11 cellular contexts compared by ENCODE assay signal in the genomic region with DNA sequence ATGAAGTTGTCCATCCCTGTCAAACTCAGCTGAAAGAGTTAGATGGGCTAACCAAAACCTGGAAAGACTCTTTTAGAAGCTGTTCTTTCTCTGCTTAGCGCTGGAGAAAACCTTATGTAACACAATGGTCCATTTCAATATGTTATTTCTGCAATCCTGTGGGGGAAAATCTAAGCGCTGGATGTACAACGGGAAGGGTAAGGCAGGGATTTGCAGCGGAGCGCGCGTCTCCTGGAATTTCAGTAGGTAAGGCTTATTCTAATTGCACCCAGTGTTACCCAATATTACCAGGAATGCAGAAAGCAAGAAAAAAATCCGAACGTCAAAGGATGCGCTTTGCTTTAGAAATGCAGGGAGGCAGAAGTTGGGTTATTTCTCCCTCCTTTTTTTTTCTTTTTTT. TPM values are rescaled to one million over a fixed set of nuclear protein-coding genes. Genes with fewer than 3 reads are reported as not detected.
DNase-seq lines count a peak whose midpoint lies in the region; ATAC-seq and TF ChIP-seq lines count a peak whose summit lies in the region.
"Had no signal": no experiment of that assay in that cellular context is flagged by ENCODE, and none has a peak within 500 bp of the region (broad histone marks: within the 10 kb centered on the region; RNA-seq: fewer than 3 reads in every experiment).

No MANE protein-coding gene starts in this region.

- H3K27me3 ChIP-seq in H7 (ENCODE audit: control insufficient read depth, insufficient read depth, low read length), result peaks cover 41% of the 10 kb centered on the region
- H3K27me3 ChIP-seq in gastrocnemius medialis, result peaks cover 7 to 35% (median 21%) of the 10 kb centered on the region in 3 donors

- intact Hi-C loops in gastrocnemius medialis (cut with DNase I; ENCODE audit: low total_unique reads), result loop anchor here (10.0 kb wide), 1 partner anchor 852 kb away; no protein-coding TSS in a partner anchor

- H3K9me3 Mint-ChIP-seq in activated T-cell treated with anti-CD3 and anti-CD28 coated beads, Interleukin-2, amount 50 U/mL, for 24 hours, result no peaks in the 10 kb centered on the region
- H3K9me3 Mint-ChIP-seq: activated CD4-positive, alpha-beta T cell treated with anti-CD3 and anti-CD28 coated beads, Interleukin-2, amount 10 ng/mL, durations not matched to agents 7 days and 5 days; activated naive CD4-positive, alpha-beta T cell treated with anti-CD3 and anti-CD28 coated beads, Interleukin-2, amount 10 ng/mL, durations not matched to agents 7 days and 5 days had no signal

- ATAC-seq in gastrocnemius medialis, result no peak

- no peak overlapping the region for H3K27ac Mint-ChIP-seq in activated T-cell treated with anti-CD3 and anti-CD28 coated beads, Interleukin-2, amount 50 U/mL, for 24 hours
- H3K27ac Mint-ChIP-seq: activated CD4-positive, alpha-beta T cell treated with anti-CD3 and anti-CD28 coated beads, Interleukin-2, amount 10 ng/mL, durations not matched to agents 7 days and 5 days; activated naive CD4-positive, alpha-beta T cell treated with anti-CD3 and anti-CD28 coated beads, Interleukin-2, amount 10 ng/mL, durations not matched to agents 7 days and 5 days had no signal

- no peaks in the 10 kb centered on the region for H3K36me3 ChIP-seq in H7 (replicated peaks; ENCODE audit: control insufficient read depth, insufficient read depth, low read length)
- H3K36me3 ChIP-seq in gastrocnemius medialis, result no peaks in the 10 kb centered on the region

- H3K27ac ChIP-seq in angular gyrus (ENCODE audit: low read depth, low read length), result peak overlapping the region; percentile 75
- no peak overlapping the region for H3K27ac ChIP-seq in gastrocnemius medialis
- H3K27ac ChIP-seq: parathyroid adenoma had no signal

- H3K27me3 Mint-ChIP-seq in activated T-cell treated with anti-CD3 and anti-CD28 coated beads, Interleukin-2, amount 50 U/mL, for 24 hours, result peaks cover 58% of the 10 kb centered on the region

- H3K4me3 ChIP-seq in H7 (ENCODE audit: insufficient read depth, low read depth, low read length) (peak overlapping the region; percentile 76; the same call in 1 of the 2 replicates), iPS-18c (ENCODE audit: insufficient read depth, low read depth, low read length) (peak overlapping the region; percentile 74), gastrocnemius medialis (peak overlapping the region in 3 of 4 donors; percentile 47 to 57 (median 56))

- peaks cover 2% of the 10 kb centered on the region for H3K9me3 ChIP-seq in iPS-18c (ENCODE audit: control insufficient read depth, insufficient read depth, low read length)
- H3K9me3 ChIP-seq in gastrocnemius medialis, result no peaks in the 10 kb centered on the region
- H3K9me3 ChIP-seq: SK-N-SH had no signal

- DNase-seq in H7, result no peak
- no peak for DNase-seq in gastrocnemius medialis
- DNase-seq in activated CD4-positive, alpha-beta T cell treated with anti-CD3 and anti-CD28 coated beads, Interleukin-2, amount 50 U/mL, for 4 hours, result no peak
- no peak for DNase-seq in HUDEP-2 (lab: John Stamatoyannopoulos, UW; ENCODE audit: unreplicated experiment in 76 of 76)
- no peak for DNase-seq in activated T-cell treated with anti-CD3 and anti-CD28 coated beads, Interleukin-2, amount 50 U/mL, for 24 hours
- DNase-seq: activated CD4-positive, alpha-beta T cell treated with anti-CD3 and anti-CD28 coated beads, Interleukin-2, amount 10 ng/mL, durations not matched to agents 7 days and 5 days; activated naive CD4-positive, alpha-beta T cell treated with anti-CD3 and anti-CD28 coated beads, Interleukin-2, amount 10 ng/mL, durations not matched to agents 7 days and 5 days; SK-N-SH had no signal

- no peak for TF ChIP-seq CTCF in gastrocnemius medialis (IDR thresholded peaks at IDR 0.05 in 4 of 5, conservative IDR thresholded peaks at IDR 0.05 in 1 of 5)

- no peak overlapping the region for H3K4me3 Mint-ChIP-seq in activated T-cell treated with anti-CD3 and anti-CD28 coated beads, Interleukin-2, amount 50 U/mL, for 24 hours
- H3K4me3 Mint-ChIP-seq: activated CD4-positive, alpha-beta T cell treated with anti-CD3 and anti-CD28 coated beads, Interleukin-2, amount 10 ng/mL, durations not matched to agents 7 days and 5 days; activated naive CD4-positive, alpha-beta T cell treated with anti-CD3 and anti-CD28 coated beads, Interleukin-2, amount 10 ng/mL, durations not matched to agents 7 days and 5 days had no signal

- H3K4me1 Mint-ChIP-seq in activated T-cell treated with anti-CD3 and anti-CD28 coated beads, Interleukin-2, amount 50 U/mL, for 24 hours (ENCODE audit: low read depth), result peaks cover 17% of the 10 kb centered on the region

- H3K36me3 Mint-ChIP-seq in activated T-cell treated with anti-CD3 and anti-CD28 coated beads, Interleukin-2, amount 50 U/mL, for 24 hours (ENCODE audit: low read depth), result no peaks in the 10 kb centered on the region
- H3K36me3 Mint-ChIP-seq: activated naive CD4-positive, alpha-beta T cell treated with anti-CD3 and anti-CD28 coated beads, Interleukin-2, amount 10 ng/mL, durations not matched to agents 7 days and 5 days had no signal

- in situ Hi-C loops in gastrocnemius medialis (cut with MboI; ENCODE audit: low sequenced_read_pairs in 4 of 4), result loop anchor here in 2 of 4 donors (25.0 kb wide), 1 partner anchor 839 kb away; no protein-coding TSS in a partner anchor

- no peak for TF ChIP-seq POLR2A in gastrocnemius medialis (IDR thresholded peaks at IDR 0.05)

- no peaks in the 10 kb centered on the region for H3K4me1 ChIP-seq in gastrocnemius medialis
- H3K4me1 ChIP-seq: parathyroid adenoma had no signal

RNA-seq across cellular contexts. Expression of gene HS3ST1, which starts 2.0 kb away (rescaled TPM):
- 0.07 and 0.17 TPM in 2 replicates for total RNA-seq in H7 (2014; rRNA removed; shearing (Covaris generic))
- under 1 TPM; 0.07 to 0.15 (median 0.10) TPM for total RNA-seq in gastrocnemius medialis
- total RNA-seq: activated CD4-positive, alpha-beta T cell treated with anti-CD3 and anti-CD28 coated beads, Interleukin-2, amount 10 ng/mL, durations not matched to agents 7 days and 5 days had no signal
